1 cellular context compared by ENCODE assay signal in the genomic region with DNA sequence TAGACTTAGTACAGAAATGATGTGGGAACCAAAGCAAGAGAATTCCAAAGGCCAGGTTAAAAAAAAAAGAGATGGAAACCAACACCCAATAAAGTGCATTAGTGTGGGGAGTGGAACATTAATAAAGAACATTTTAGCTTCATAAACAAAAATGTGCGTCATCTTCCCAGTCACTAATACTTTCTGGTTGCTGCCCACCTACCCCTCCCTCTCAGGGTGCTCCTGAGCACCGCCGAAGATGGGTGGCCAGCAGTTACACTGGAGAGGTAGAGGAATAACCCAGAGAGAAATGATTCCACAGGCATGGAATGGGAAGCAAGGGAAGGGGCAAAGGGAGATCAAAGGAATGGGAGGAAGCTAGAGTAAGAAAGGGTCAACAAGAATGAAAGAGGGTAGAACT.
TF ChIP-seq lines count a peak whose summit lies in the region.

No MANE protein-coding gene starts in this region.

TF ChIP-seq in GM12878, 131 proteins besides CTCF, POLR2A, EP300 and RAD21:
- TF ChIP-seq KAT2A (conservative IDR thresholded peaks at IDR 0.05; ENCODE audit: control insufficient read depth, low read depth, low read length) (no peak), RCOR1 (conservative IDR thresholded peaks at IDR 0.05; ENCODE audit: low read depth, low read length) (no peak), SMAD5 (IDR thresholded peaks at IDR 0.05; ENCODE audit: low read depth) (no peak), JUNB (IDR thresholded peaks at IDR 0.05) (no peak), SPI1 (IDR thresholded peaks at IDR 0.05; ENCODE audit: borderline replicate concordance, insufficient read depth, low read depth, low read length) (no peak), FOS (IDR thresholded peaks at IDR 0.05; ENCODE audit: borderline replicate concordance, extremely low read depth, insufficient read length) (no peak), ASH2L (IDR thresholded peaks at IDR 0.05; ENCODE audit: borderline replicate concordance, low read depth) (no peak), YY1 (IDR thresholded peaks at IDR 0.05; ENCODE audit: low read depth, low read length) (no peak), NFIC (IDR thresholded peaks at IDR 0.05; ENCODE audit: low read depth, low read length) (no peak), MYB (IDR thresholded peaks at IDR 0.05; ENCODE audit: borderline replicate concordance, low read depth, low read length) (no peak), PAX5 (IDR thresholded peaks at IDR 0.05; ENCODE audit: borderline replicate concordance, low read depth, low read length) (no peak), MYC (IDR thresholded peaks at IDR 0.05; ENCODE audit: insufficient read depth, insufficient read length, insufficient replicate concordance, low read length, severe bottlenecking) (no peak), LARP7 (IDR thresholded peaks at IDR 0.05) (no peak), E4F1 (IDR thresholded peaks at IDR 0.05; ENCODE audit: borderline replicate concordance, partially characterized antibody) (no peak), PML (IDR thresholded peaks at IDR 0.05; ENCODE audit: low read length) (no peak), ZNF217 (IDR thresholded peaks at IDR 0.05) (no peak)
- TF ChIP-seq, protein P1, sequence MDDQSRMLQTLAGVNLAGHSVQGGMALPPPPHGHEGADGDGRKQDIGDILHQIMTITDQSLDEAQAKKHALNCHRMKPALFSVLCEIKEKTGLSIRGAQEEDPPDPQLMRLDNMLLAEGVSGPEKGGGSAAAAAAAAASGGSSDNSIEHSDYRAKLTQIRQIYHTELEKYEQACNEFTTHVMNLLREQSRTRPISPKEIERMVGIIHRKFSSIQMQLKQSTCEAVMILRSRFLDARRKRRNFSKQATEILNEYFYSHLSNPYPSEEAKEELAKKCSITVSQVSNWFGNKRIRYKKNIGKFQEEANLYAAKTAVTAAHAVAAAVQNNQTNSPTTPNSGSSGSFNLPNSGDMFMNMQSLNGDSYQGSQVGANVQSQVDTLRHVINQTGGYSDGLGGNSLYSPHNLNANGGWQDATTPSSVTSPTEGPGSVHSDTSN (IDR thresholded peaks at IDR 0.05; ENCODE audit: insufficient replicate concordance, low read depth, low read length) = no peak
- TF ChIP-seq, protein P2, sequence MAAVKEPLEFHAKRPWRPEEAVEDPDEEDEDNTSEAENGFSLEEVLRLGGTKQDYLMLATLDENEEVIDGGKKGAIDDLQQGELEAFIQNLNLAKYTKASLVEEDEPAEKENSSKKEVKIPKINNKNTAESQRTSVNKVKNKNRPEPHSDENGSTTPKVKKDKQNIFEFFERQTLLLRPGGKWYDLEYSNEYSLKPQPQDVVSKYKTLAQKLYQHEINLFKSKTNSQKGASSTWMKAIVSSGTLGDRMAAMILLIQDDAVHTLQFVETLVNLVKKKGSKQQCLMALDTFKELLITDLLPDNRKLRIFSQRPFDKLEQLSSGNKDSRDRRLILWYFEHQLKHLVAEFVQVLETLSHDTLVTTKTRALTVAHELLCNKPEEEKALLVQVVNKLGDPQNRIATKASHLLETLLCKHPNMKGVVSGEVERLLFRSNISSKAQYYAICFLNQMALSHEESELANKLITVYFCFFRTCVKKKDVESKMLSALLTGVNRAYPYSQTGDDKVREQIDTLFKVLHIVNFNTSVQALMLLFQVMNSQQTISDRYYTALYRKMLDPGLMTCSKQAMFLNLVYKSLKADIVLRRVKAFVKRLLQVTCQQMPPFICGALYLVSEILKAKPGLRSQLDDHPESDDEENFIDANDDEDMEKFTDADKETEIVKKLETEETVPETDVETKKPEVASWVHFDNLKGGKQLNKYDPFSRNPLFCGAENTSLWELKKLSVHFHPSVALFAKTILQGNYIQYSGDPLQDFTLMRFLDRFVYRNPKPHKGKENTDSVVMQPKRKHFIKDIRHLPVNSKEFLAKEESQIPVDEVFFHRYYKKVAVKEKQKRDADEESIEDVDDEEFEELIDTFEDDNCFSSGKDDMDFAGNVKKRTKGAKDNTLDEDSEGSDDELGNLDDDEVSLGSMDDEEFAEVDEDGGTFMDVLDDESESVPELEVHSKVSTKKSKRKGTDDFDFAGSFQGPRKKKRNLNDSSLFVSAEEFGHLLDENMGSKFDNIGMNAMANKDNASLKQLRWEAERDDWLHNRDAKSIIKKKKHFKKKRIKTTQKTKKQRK (IDR thresholded peaks at IDR 0.05; ENCODE audit: low read depth, low read length) = no peak
TF ChIP-seq in GM12878: peak in this region for 0.
